31 cellular contexts compared by ENCODE assay signal in genomic region chr11:499201-500076, GRCh38. TPM values are rescaled to one million over a fixed set of nuclear protein-coding genes. Genes with fewer than 3 reads are reported as not detected.
DNase-seq lines count a peak whose midpoint lies in the region; ATAC-seq and TF ChIP-seq lines count a peak whose summit lies in the region.
"Had no signal": no experiment of that assay in that cellular context is flagged by ENCODE, and none has a peak within 500 bp of the region (broad histone marks: within the 10 kb centered on the region; RNA-seq: fewer than 3 reads in every experiment).

No MANE protein-coding gene starts in this region.

- no peaks in the 10 kb centered on the region for H3K27me3 ChIP-seq in heart right ventricle
- H3K27me3 ChIP-seq: adrenal gland, thyroid gland, vagina had no signal

- no peak overlapping the region for H3K4me3 ChIP-seq in heart right ventricle
- H3K4me3 ChIP-seq: adrenal gland, PC-9, smooth muscle cell, thyroid gland, vagina had no signal

- peaks cover 13 to 83% (median 48%) of the 10 kb centered on the region in 9 donors for H3K4me1 ChIP-seq in heart right ventricle

- H3K27ac ChIP-seq in heart right ventricle, result peak overlapping the region in 7 of 10 donors; percentile 25 to 100 (median 58)
- H3K27ac ChIP-seq in caudate nucleus (ENCODE audit: low read depth, low read length), result peak overlapping the region; percentile 24
- peak overlapping the region; percentile 98 for H3K27ac ChIP-seq in temporal lobe (ENCODE audit: low read depth, low read length)
- H3K27ac ChIP-seq: HL-60, PC-9, thyroid gland, vagina had no signal

- intact Hi-C loops in heart right ventricle (cut with DNase I), result loop anchor here in 5 of 10 donors (5.0 to 10.0 kb wide), 5 partner anchors 45 to 295 kb away; partner anchors contain the start of genes PTDSS2 (in 4 of the 5), BET1L (in 1 of the 5) and RIC8A (in 1 of the 5)
- intact Hi-C loops in Right ventricle myocardium superior (cut with DNase I), result loop anchor here (5.0 kb wide), 1 partner anchor 47 kb away; the partner anchor contains the start of gene PTDSS2

- H3K36me3 ChIP-seq in heart right ventricle, result peaks cover 0 to 79% (median 60%) of the 10 kb centered on the region in 9 donors

- H3K9me3 ChIP-seq in heart right ventricle, result no peaks in the 10 kb centered on the region
- H3K9me3 ChIP-seq: adrenal gland, thyroid gland, vagina had no signal

- ATAC-seq in heart right ventricle (no peak), Right ventricle myocardium superior (ENCODE audit: poor library complexity) (no peak), left lobe of liver (no peak), GM18519 (IDR thresholded peaks at IDR 0.05; ENCODE audit: low FRiP score, unreplicated experiment) (no peak), omental fat pad (ENCODE audit: low FRiP score) (no peak)
- ATAC-seq: naive thymus-derived CD8-positive, alpha-beta T cell had no signal

- DNase-seq in heart right ventricle (peak in 1 of 2 donors; percentile 5), Right ventricle myocardium superior (no peak), caudate nucleus (lab: John Stamatoyannopoulos, UW) (no peak), left lobe of liver (ENCODE audit: low spot score) (peak; percentile 44), omental fat pad (ENCODE audit: low spot score) (no peak)
- DNase-seq in stimulated activated CD4-positive, alpha-beta T cell treated with anti-CD3 and anti-CD28 coated beads, Interleukin-15, amount 100 ng/mL, for 24 hours, result no peak
- DNase-seq: activated CD4-positive, alpha-beta memory T cell treated with anti-CD3 and anti-CD28 coated beads for 36 hours; activated CD4-positive, alpha-beta T cell treated with anti-CD3 and anti-CD28 coated beads for 1 hour; activated naive CD4-positive, alpha-beta T cell treated with anti-CD3 and anti-CD28 coated beads for 36 hours; CD4-positive, CD25-positive, alpha-beta regulatory T cell; effector CD8-positive, alpha-beta T cell; glutamatergic neuron; Kasumi-1; naive thymus-derived CD8-positive, alpha-beta T cell; NCI-H1417; NCI-H2081; NCI-H226; NCI-H69; nucleus accumbens; PC-9; SHP77 treated with DMSO at 0.1 percent for 48 hours; stimulated activated CD4-positive, alpha-beta T cell treated with anti-CD3 and anti-CD28 coated beads, Interleukin-2, amount 100 ng/mL, for 24 hours; stimulated activated CD8-positive, alpha-beta memory T cell treated with anti-CD3 and anti-CD28 coated beads, Interleukin-4, amount 100 ng/mL, for 48 hours; thyroid gland had no signal

- no peak for TF ChIP-seq CTCF in heart right ventricle (IDR thresholded peaks at IDR 0.05)
- TF ChIP-seq CTCF in omental fat pad (IDR thresholded peaks at IDR 0.05), result no peak

- WGBS in heart right ventricle, 2 donors, result 86 to 87% methylated on average over 24 of the region's 24 CpGs

RNA-seq across cellular contexts. Expression of gene RNH1, which starts 7.6 kb away (rescaled TPM):
- total RNA-seq in heart right ventricle (100 to 1,000 TPM; 118 to 221 (median 153) TPM), Right ventricle myocardium superior (171 TPM), left lobe of liver (85.4 TPM), temporal lobe (35.7 TPM), omental fat pad (100 to 1,000 TPM; 218 to 259 (median 230) TPM)
- 100 to 1,000 TPM in 1 of 2 donors, 10 to 100 TPM in 1; 37.4 to 189 TPM for polyA plus RNA-seq in heart right ventricle

RNA-seq across cellular contexts. Expression of gene HRAS, which starts 35.9 kb away (rescaled TPM):
- total RNA-seq in heart right ventricle, result 10 to 100 TPM; 44.7 to 61.1 (median 54.5) TPM
- 100 to 1,000 TPM; 107 to 132 TPM for polyA plus RNA-seq in heart right ventricle
- total RNA-seq in Right ventricle myocardium superior, result 60.5 TPM
- total RNA-seq in left lobe of liver, result 12.9 TPM
- 35.7 TPM for total RNA-seq in temporal lobe
- 10 to 100 TPM; 30.1 to 44.9 (median 35.0) TPM for total RNA-seq in omental fat pad

RNA-seq across cellular contexts. Expression of gene LRRC56, which starts 37.9 kb away (rescaled TPM):
- under 1 TPM in 8 of 10 donors, not detected in 2; 0.13 to 0.49 (median 0.19) TPM for total RNA-seq in heart right ventricle
- polyA plus RNA-seq in heart right ventricle, result under 1 TPM; 0.26 to 0.37 TPM
- total RNA-seq in Right ventricle myocardium superior, result 0.13 TPM
- total RNA-seq in left lobe of liver, result 0.93 TPM
- 0.98 TPM for total RNA-seq in temporal lobe
- total RNA-seq in omental fat pad, result under 1 TPM in 3 of 4 donors, not detected in 1; 0.24 to 0.38 (median 0.32) TPM
- total RNA-seq: A172 had no signal

RNA-seq across cellular contexts. Expression of gene PTDSS2, which starts 49.4 kb away (rescaled TPM):
- total RNA-seq in heart right ventricle, result 10 to 100 TPM; 16.7 to 37.9 (median 24.8) TPM
- 10 to 100 TPM; 31.4 to 55.5 TPM for polyA plus RNA-seq in heart right ventricle
- total RNA-seq in Right ventricle myocardium superior, result 25.5 TPM
- total RNA-seq in left lobe of liver, result 10.2 TPM
- 18.2 TPM for total RNA-seq in temporal lobe
- total RNA-seq in omental fat pad, result 10 to 100 TPM; 33.0 to 45.2 (median 39.0) TPM

RNA-seq across cellular contexts. Expression of gene ANO9, which starts 57.6 kb away (rescaled TPM):
- total RNA-seq in heart right ventricle (1 to 10 TPM in 1 of 10 donors, under 1 TPM in 5, not detected in 4; 0.05 to 2.3 (median 0.19) TPM), Right ventricle myocardium superior (0.08 TPM), left lobe of liver (0.83 TPM), temporal lobe (not detected), omental fat pad (1 to 10 TPM in 3 of 4 donors, under 1 TPM in 1; 0.79 to 3.6 (median 3.1) TPM)
- under 1 TPM; 0.13 to 0.37 TPM for polyA plus RNA-seq in heart right ventricle
- total RNA-seq: A172 had no signal

Comparison
In these comparisons a context has a peak if more than half of its experiments do, and no peak if none do; other contexts are left out.
1. H3K27ac ChIP-seq: peak in every context shown above with its lines; median percentile 98 in temporal lobe; 58 in heart right ventricle; 24 in caudate nucleus.